ENCODE assay signal across 12 cellular contexts in the genomic region with DNA sequence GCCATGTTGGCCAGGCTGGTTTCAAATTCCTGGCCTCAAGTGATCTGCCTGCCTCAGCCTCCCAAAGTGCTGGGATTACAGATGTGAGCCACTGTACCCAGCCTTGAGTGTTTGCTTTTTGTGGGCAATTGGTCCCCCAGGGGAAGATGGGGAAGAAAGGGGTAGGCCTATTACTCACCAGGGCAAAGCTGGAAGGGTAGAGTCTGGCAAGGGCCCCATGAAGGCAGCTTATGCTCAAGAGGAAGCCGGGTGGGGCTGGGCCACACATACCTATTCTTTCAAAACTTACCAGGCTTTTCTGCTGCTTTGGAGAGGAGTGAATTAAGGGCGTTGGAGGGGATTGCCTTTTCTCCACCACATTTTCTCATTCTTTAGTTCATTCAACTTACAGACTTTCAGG. TPM values are rescaled to one million over a fixed set of nuclear protein-coding genes. Genes with fewer than 3 reads are reported as not detected.
DNase-seq lines count a peak whose midpoint lies in the region; ATAC-seq and TF ChIP-seq lines count a peak whose summit lies in the region.
"Had no signal": no experiment of that assay in that cellular context is flagged by ENCODE, and none has a peak within 500 bp of the region (broad histone marks: within the 10 kb centered on the region; RNA-seq: fewer than 3 reads in every experiment).

No MANE protein-coding gene starts in this region.

- WGBS in esophagus squamous epithelium, 2 donors, result 24 to 44% methylated on average over 1 to 2 of the region's 2 CpGs
- WGBS in prostate gland, result 93% methylated on average over 2 of the region's 2 CpGs
- no CpG with 5 or more reads among the region's 2 CpGs for WGBS in mesendoderm (ENCODE audit: extremely low coverage, insufficient coverage, low lambda C conversion rate)

- TF ChIP-seq POLR2A in NB4 (IDR thresholded peaks at IDR 0.05; ENCODE audit: extremely low read depth, insufficient read length) (no peak), esophagus squamous epithelium (IDR thresholded peaks at IDR 0.05) (no peak), prostate gland (IDR thresholded peaks at IDR 0.05) (no peak)

- H3K9ac ChIP-seq in DND-41 (ENCODE audit: low read depth, low read length) (no peak overlapping the region), mesendoderm (ENCODE audit: low read length) (no peak overlapping the region)

- peak; percentile 21 for DNase-seq in DND-41
- peak; percentile 54 for DNase-seq in NB4 (ENCODE audit: low read depth)
- DNase-seq in esophagus squamous epithelium (lab: John Stamatoyannopoulos, UW), result no peak
- no peak for DNase-seq in prostate gland (ENCODE audit: low spot score)
- DNase-seq in mesendoderm, result no peak
- no peak for DNase-seq in cerebellar cortex (ENCODE audit: low spot score)
- DNase-seq: DMS153, NCI-H1105 treated with DMSO at 0.1 percent for 48 hours, small intestine had no signal

- no peak overlapping the region for H3K4me2 ChIP-seq in DND-41 (ENCODE audit: insufficient read depth, low read length)
- H3K4me2 ChIP-seq in mesendoderm (ENCODE audit: low read length), result no peak overlapping the region

- no peak overlapping the region for H3K56ac ChIP-seq in mesendoderm (ENCODE audit: low read length)

- H3K27ac ChIP-seq in DND-41 (ENCODE audit: low read length) (no peak overlapping the region), esophagus squamous epithelium (peak overlapping the region; percentile 53 to 87 (median 72)), prostate gland (peak overlapping the region; percentile 3 to 31), mesendoderm (ENCODE audit: low read depth, low read length) (no peak overlapping the region)

- no peak overlapping the region for H3K18ac ChIP-seq in mesendoderm (ENCODE audit: low read length)

- H2AK5ac ChIP-seq in mesendoderm (ENCODE audit: low read length), result no peak overlapping the region

- no peak overlapping the region for H2AFZ ChIP-seq in DND-41 (ENCODE audit: low read depth, low read length)

- no peaks in the 10 kb centered on the region for H3K27me3 ChIP-seq in DND-41 (ENCODE audit: insufficient read depth, low read length, poor library complexity)
- H3K27me3 ChIP-seq in esophagus squamous epithelium, result no peaks in the 10 kb centered on the region
- no peaks in the 10 kb centered on the region for H3K27me3 ChIP-seq in prostate gland (replicated peaks; ENCODE audit: insufficient read depth)
- no peaks in the 10 kb centered on the region for H3K27me3 ChIP-seq in mesendoderm (ENCODE audit: insufficient read depth, low read length, poor library complexity)

- intact Hi-C loops in esophagus squamous epithelium (cut with DNase I) (no loop called here), prostate gland (cut with DNase I) (no loop called here)

- H3K4ac ChIP-seq in mesendoderm (ENCODE audit: low read depth, low read length), result no peak overlapping the region

- H2BK5ac ChIP-seq in mesendoderm (ENCODE audit: low read length), result no peak overlapping the region

- H3K4me1 ChIP-seq in DND-41 (ENCODE audit: insufficient read depth, low read length), result no peaks in the 10 kb centered on the region
- H3K4me1 ChIP-seq in esophagus squamous epithelium, result peaks cover 0 to 57% (median 37%) of the 10 kb centered on the region in 3 donors
- no peaks in the 10 kb centered on the region for H3K4me1 ChIP-seq in prostate gland (replicated peaks)
- H3K4me1 ChIP-seq in mesendoderm (ENCODE audit: control insufficient read depth, low read depth, low read length), result no peaks in the 10 kb centered on the region

- H4K8ac ChIP-seq in mesendoderm (ENCODE audit: low read depth, low read length), result no peak overlapping the region

- H4K20me1 ChIP-seq in DND-41 (ENCODE audit: insufficient read depth, low read length), result no peaks in the 10 kb centered on the region

- TF ChIP-seq CTCF in DND-41 (IDR thresholded peaks at IDR 0.05; ENCODE audit: borderline replicate concordance, extremely low read depth, low read length, poor library complexity, severe bottlenecking) (no peak), NB4 (IDR thresholded peaks at IDR 0.05; ENCODE audit: low read depth, low read length) (no peak), esophagus squamous epithelium (IDR thresholded peaks at IDR 0.05) (no peak), prostate gland (IDR thresholded peaks at IDR 0.05) (no peak)

- H3K79me2 ChIP-seq in DND-41 (ENCODE audit: insufficient read depth, low read length) (no peaks in the 10 kb centered on the region), mesendoderm (ENCODE audit: control insufficient read depth, insufficient read depth, low read length) (no peaks in the 10 kb centered on the region)

- ATAC-seq in DND-41 (ENCODE audit: insufficient read depth, low read depth) (peak; percentile 62), GM21360 (IDR thresholded peaks at IDR 0.05; ENCODE audit: unreplicated experiment) (no peak), HG03108 (IDR thresholded peaks at IDR 0.05; ENCODE audit: unreplicated experiment) (no peak)
- ATAC-seq: stimulated activated effector memory CD8-positive, alpha-beta T cell treated with anti-CD3 and anti-CD28 coated beads, Interleukin-12 subunit alpha, Interleukin-12 subunit beta, amount 100 ng/mL, for 72 hours had no signal

- H3K4me3 ChIP-seq in DND-41 (ENCODE audit: low read depth in 1 of 2, low read length in 2 of 2), result no peak overlapping the region
- H3K4me3 ChIP-seq in NB4 (ENCODE audit: low read depth, low read length), result no peak overlapping the region
- no peak overlapping the region for H3K4me3 ChIP-seq in esophagus squamous epithelium
- no peak overlapping the region for H3K4me3 ChIP-seq in prostate gland
- no peak overlapping the region for H3K4me3 ChIP-seq in mesendoderm (ENCODE audit: low read length)

- H3K9me3 ChIP-seq in DND-41 (ENCODE audit: insufficient read depth, low read length, severe bottlenecking) (no peaks in the 10 kb centered on the region), esophagus squamous epithelium (no peaks in the 10 kb centered on the region), prostate gland (no peaks in the 10 kb centered on the region)

- H3K36me3 ChIP-seq in DND-41 (ENCODE audit: insufficient read depth, low read length), result no peaks in the 10 kb centered on the region
- H3K36me3 ChIP-seq in esophagus squamous epithelium, result no peaks in the 10 kb centered on the region
- no peaks in the 10 kb centered on the region for H3K36me3 ChIP-seq in prostate gland
- no peaks in the 10 kb centered on the region for H3K36me3 ChIP-seq in mesendoderm (ENCODE audit: control insufficient read depth, insufficient read depth, low read length)

- H3K79me1 ChIP-seq in mesendoderm (ENCODE audit: low read length), result no peaks in the 10 kb centered on the region

- H3K23ac ChIP-seq in mesendoderm (ENCODE audit: low read length), result no peak overlapping the region

- H2BK120ac ChIP-seq in mesendoderm (ENCODE audit: low read depth, low read length), result no peak overlapping the region

- no peak overlapping the region for H4K5ac ChIP-seq in mesendoderm (ENCODE audit: low read length)

- no peak overlapping the region for H2BK15ac ChIP-seq in mesendoderm (replicated peaks; ENCODE audit: low read depth)

RNA-seq across cellular contexts. Expression of gene CD28, which starts 24.5 kb away (rescaled TPM):
- total RNA-seq in esophagus squamous epithelium (1 to 10 TPM in 1 of 4 donors, under 1 TPM in 3; 0.42 to 1.3 (median 0.63) TPM), prostate gland (under 1 TPM; 0.05 to 0.51 TPM)
- polyA plus RNA-seq in mesendoderm (2013, experiment 1 of 2), result not detected
- polyA plus RNA-seq in mesendoderm (2013, experiment 2 of 2), result not detected

Comparison
In these comparisons a context has a peak if more than half of its experiments do, and no peak if none do; other contexts are left out.
1. DNase-seq: peak in DND-41 (single experiment) and NB4 (single experiment); none in esophagus squamous epithelium (single experiment), prostate gland (single experiment), mesendoderm (single experiment) and cerebellar cortex (single experiment).
2. H3K27ac ChIP-seq: peak in esophagus squamous epithelium (4 of 4) and prostate gland (2 of 2); none in DND-41 (single experiment) and mesendoderm (single experiment).